In the genomic region with DNA sequence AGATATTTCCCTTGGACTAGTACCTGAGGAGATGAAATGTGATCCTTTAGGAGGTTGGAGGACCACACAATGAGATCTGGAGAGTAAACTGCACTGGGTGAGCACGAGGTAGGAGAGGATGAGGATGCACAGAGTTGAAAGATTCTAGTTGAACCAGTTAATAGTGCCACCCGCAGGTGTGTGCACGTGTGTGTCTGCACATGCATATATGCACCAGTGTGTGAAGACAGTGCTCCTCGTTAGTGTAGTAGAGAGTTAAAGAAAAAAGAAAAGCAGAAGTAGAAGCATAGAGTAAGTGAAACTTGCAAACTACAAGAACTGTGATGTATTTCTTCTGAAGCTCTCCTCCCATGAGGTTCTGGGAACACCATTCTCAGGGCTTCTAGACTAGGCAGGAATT, we compare ENCODE assay signal across 1 cellular context.
TF ChIP-seq lines count a peak whose summit lies in the region.

No MANE protein-coding gene starts in this region.

TF ChIP-seq in H1, 55 proteins besides CTCF, POLR2A, EP300 and RAD21 (continued from another document):
- TF ChIP-seq POU5F1 (IDR thresholded peaks at IDR 0.05; ENCODE audit: low read depth, low read length) (no peak), NRF1 (IDR thresholded peaks at IDR 0.05; ENCODE audit: low read depth, low read length) (no peak), JUN (IDR thresholded peaks at IDR 0.05; ENCODE audit: low read depth, low read length) (no peak), HDAC2 (IDR thresholded peaks at IDR 0.05; ENCODE audit: borderline replicate concordance in 1 of 2, low read depth in 2 of 2, low read length in 2 of 2) (no peak), ASH2L (IDR thresholded peaks at IDR 0.05; ENCODE audit: low read length) (no peak)
